ENCODE assay signal across 13 cellular contexts in the genomic region with DNA sequence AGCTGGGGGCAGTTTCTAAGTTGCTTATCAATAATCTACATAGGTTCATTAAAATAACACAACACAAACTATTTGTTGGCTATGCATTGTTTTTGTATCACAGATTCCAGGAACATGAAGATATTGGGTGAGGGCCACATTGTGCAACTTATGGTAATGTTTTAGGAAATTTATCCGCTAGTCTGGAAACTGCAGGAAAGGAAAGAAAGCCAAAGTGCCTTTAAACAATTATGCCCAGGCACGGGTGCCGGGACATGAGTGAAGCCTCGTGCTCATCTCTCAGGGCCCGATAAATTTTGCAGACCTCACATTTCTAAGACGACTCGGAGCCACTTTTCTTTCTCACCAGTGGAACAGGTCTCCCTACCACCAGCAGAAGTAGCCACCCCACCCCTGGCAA. TPM values are rescaled to one million over a fixed set of nuclear protein-coding genes. Genes with fewer than 3 reads are reported as not detected.
A peak's percentile ranks its signal among the peaks of the same experiment; 100 is the strongest.
DNase-seq lines count a peak whose midpoint lies in the region; ATAC-seq, FAIRE-seq and TF ChIP-seq lines count a peak whose summit lies in the region.
"Not testable (repeated sequence)": the region's sequence is repeated elsewhere in the genome, so short reads cannot be mapped to it uniquely, and the experiment has no call there.
"Had no signal": no experiment of that assay in that cellular context is flagged by ENCODE, and none has a peak within 500 bp of the region (broad histone marks: within the 10 kb centered on the region; RNA-seq: fewer than 3 reads in every experiment).

No MANE protein-coding gene starts in this region.

- intact Hi-C loops in HepG2 (cut with micrococcal nuclease; ENCODE audit: unreplicated experiment); right lobe of liver (cut with DNase I): not testable (repeated sequence)

- WGBS in HepG2 (ENCODE audit: low lambda C conversion rate) = no CpG with 5 or more reads among the region's 7 CpGs
- WGBS in right lobe of liver (ENCODE audit: insufficient coverage, low coverage, low lambda C conversion rate, missing lambda C conversion rate) = no CpG with 5 or more reads among the region's 7 CpGs

- H3K9ac ChIP-seq in HepG2 (ENCODE audit: insufficient read depth, low read depth, low read length) = not testable (repeated sequence)

- not testable (repeated sequence) for H3K27me3 ChIP-seq in HepG2 (ENCODE audit: control insufficient read depth in 1 of 2, insufficient read depth in 2 of 2, low read length in 2 of 2); right lobe of liver

- CTCF ChIA-PET in HepG2 (lab: Yijun Ruan, JAX; ENCODE audit: low intra/inter-chr PET ratio, low total read pairs) = not testable (repeated sequence)

- not testable (repeated sequence) for TF ChIP-seq CTCF in HepG2 (CRISPR knock-in tag; IDR thresholded peaks at IDR 0.05); right lobe of liver (IDR thresholded peaks at IDR 0.05)

- DNase-seq in left lobe of liver (ENCODE audit: low spot score); HepG2 (ENCODE audit: low spot score); right lobe of liver: not testable (repeated sequence)

- in situ Hi-C loops in HepG2 (cut with HindIII; ENCODE audit: extremely low pct_ligation_motif_present, low pct_unique_long_range_greater_than_20kb) = not testable (repeated sequence)

- not testable (repeated sequence) for TF ChIP-seq RAD21 in HepG2 (CRISPR knock-in tag; IDR thresholded peaks at IDR 0.05)

- not testable (repeated sequence) for TF ChIP-seq POLR2A in HepG2 (IDR thresholded peaks at IDR 0.05; ENCODE audit: insufficient read depth in 1 of 2, low read depth in 2 of 2, low read length in 2 of 2); right lobe of liver (IDR thresholded peaks at IDR 0.05)

- H3K36me3 ChIP-seq in HepG2 (replicated peaks in 1 of 2; ENCODE audit: control insufficient read depth in 1 of 2, insufficient read depth in 2 of 2, low read length in 2 of 2); right lobe of liver: not testable (repeated sequence)

- not testable (repeated sequence) for H3K79me2 ChIP-seq in HepG2 (ENCODE audit: insufficient read depth, low read length)

- H3K4me2 ChIP-seq in HepG2 (ENCODE audit: low read depth, low read length) = not testable (repeated sequence)

- H2AFZ ChIP-seq in HepG2 (ENCODE audit: low read length) = not testable (repeated sequence)

- not testable (repeated sequence) for H3K4me1 ChIP-seq in HepG2 (ENCODE audit: insufficient read depth, low read length); right lobe of liver

- not testable (repeated sequence) for H3K27ac ChIP-seq in HepG2 (ENCODE audit: extremely low read length, insufficient read depth, low read length); right lobe of liver

- not testable (repeated sequence) for BruUV-seq in HepG2 (replicated peaks; lab: Mats Ljungman, UMichigan)

- not testable (repeated sequence) for H3K9me3 ChIP-seq in HepG2 (ENCODE audit: low read length); right lobe of liver

- FAIRE-seq in HepG2 (lab: Jason Lieb, UNC) = peak; percentile 26

- not testable (repeated sequence) for TF ChIP-seq EP300 in HepG2 (IDR thresholded peaks at IDR 0.05; ENCODE audit: low read depth in 2 of 2, low read length in 2 of 2); HepG2 (CRISPR knock-in tag; IDR thresholded peaks at IDR 0.05; ENCODE audit: borderline replicate concordance)

- not testable (repeated sequence) for H4K20me1 ChIP-seq in HepG2 (ENCODE audit: insufficient read depth, low read length)

- not testable (repeated sequence) for H3K4me3 ChIP-seq in HepG2 (replicated peaks in 1 of 3; ENCODE audit: insufficient read depth in 1 of 3, low read depth in 2 of 3, low read length in 3 of 3); right lobe of liver

- POLR2A ChIA-PET in HepG2 (lab: Yijun Ruan, JAX) = not testable (repeated sequence)

- peak; percentile 49 for ATAC-seq in left lobe of liver
- not testable (repeated sequence) for ATAC-seq in HepG2
- peak; percentile 51 to 70 (median 58) for ATAC-seq in right lobe of liver

RNA-seq across cellular contexts. Expression of gene GOLGA8Q, which starts 52.6 kb away (rescaled TPM):
- total RNA-seq in left lobe of liver = 0.53 TPM
- total RNA-seq in HepG2 (2016; rRNA removed; fragmentation: Illumina TruSeq; extraction: Trizol) = not detected in 2 replicates
- not detected in 2 replicates for total RNA-seq in HepG2 (2016; cell fraction: cytosol; rRNA removed; fragmentation: Illumina TruSeq; extraction: Trizol; ENCODE audit: low read depth)
- not detected in 2 replicates for total RNA-seq in HepG2 (2016; cell fraction: insoluble cytoplasmic fraction; rRNA removed; fragmentation: Illumina TruSeq; extraction: Trizol)
- total RNA-seq in HepG2 (2016; cell fraction: membrane; rRNA removed; fragmentation: Illumina TruSeq; extraction: Trizol) = not detected in 2 replicates
- not detected in 2 replicates for total RNA-seq in HepG2 (2016; cell fraction: nucleus; rRNA removed; fragmentation: Illumina TruSeq; extraction: Trizol)
- 0.09 and 0.22 TPM in 2 replicates for polyA plus RNA-seq in HepG2 (2011; rRNA removed)
- polyA plus RNA-seq in HepG2 (2011; cell fraction: cytosol; rRNA removed) = not detected in 2 replicates
- 0.92 TPM in 1 of 2 replicates, not detected in the other for polyA plus RNA-seq in HepG2 (2011; cell fraction: nucleus; rRNA removed)
- polyA plus RNA-seq in HepG2 (2012) = not detected in 2 replicates
- not detected in 2 replicates for polyA plus RNA-seq in HepG2 (2016; cell fraction: cytosol; fragmentation: Illumina TruSeq; extraction: Trizol; ENCODE audit: low read depth)
- polyA plus RNA-seq in HepG2 (2016; cell fraction: insoluble cytoplasmic fraction; fragmentation: Illumina TruSeq; extraction: Trizol; ENCODE audit: low read depth) = not detected in 2 replicates
- not detected in 2 replicates for polyA plus RNA-seq in HepG2 (2016; cell fraction: membrane; fragmentation: Illumina TruSeq; extraction: Trizol; ENCODE audit: low read depth)
- 0.60 TPM in 1 of 2 replicates, not detected in the other for polyA plus RNA-seq in HepG2 (2016; cell fraction: nucleus; fragmentation: Illumina TruSeq; extraction: Trizol; ENCODE audit: insufficient read depth, low read depth)
- polyA minus RNA-seq in HepG2 (2011; rRNA and poly(A)+ RNA removed; ENCODE audit: low replicate concordance) = not detected in 2 replicates
- polyA minus RNA-seq in HepG2 (2011; cell fraction: cytosol; rRNA and poly(A)+ RNA removed) = not detected in 2 replicates
- polyA minus RNA-seq in HepG2 (2011; cell fraction: nucleus; rRNA and poly(A)+ RNA removed) = 1.0 TPM in 1 of 2 replicates, not detected in the other
- total RNA-seq in right lobe of liver = 1 to 10 TPM in 1 of 6 experiments, under 1 TPM in 1, not detected in 4; 0.71 to 1.6 TPM
- total RNA-seq: A172; Caco-2; Calu3; CD4-positive, alpha-beta T cell; CD8-positive, alpha-beta T cell; Daoy had no signal
- polyA plus RNA-seq: CD14-positive monocyte; CD4-positive, alpha-beta memory T cell; CD4-positive, CD25-positive, alpha-beta regulatory T cell; CD8-positive, alpha-beta memory T cell had no signal
